8 cellular contexts compared by ENCODE assay signal in the genomic region with DNA sequence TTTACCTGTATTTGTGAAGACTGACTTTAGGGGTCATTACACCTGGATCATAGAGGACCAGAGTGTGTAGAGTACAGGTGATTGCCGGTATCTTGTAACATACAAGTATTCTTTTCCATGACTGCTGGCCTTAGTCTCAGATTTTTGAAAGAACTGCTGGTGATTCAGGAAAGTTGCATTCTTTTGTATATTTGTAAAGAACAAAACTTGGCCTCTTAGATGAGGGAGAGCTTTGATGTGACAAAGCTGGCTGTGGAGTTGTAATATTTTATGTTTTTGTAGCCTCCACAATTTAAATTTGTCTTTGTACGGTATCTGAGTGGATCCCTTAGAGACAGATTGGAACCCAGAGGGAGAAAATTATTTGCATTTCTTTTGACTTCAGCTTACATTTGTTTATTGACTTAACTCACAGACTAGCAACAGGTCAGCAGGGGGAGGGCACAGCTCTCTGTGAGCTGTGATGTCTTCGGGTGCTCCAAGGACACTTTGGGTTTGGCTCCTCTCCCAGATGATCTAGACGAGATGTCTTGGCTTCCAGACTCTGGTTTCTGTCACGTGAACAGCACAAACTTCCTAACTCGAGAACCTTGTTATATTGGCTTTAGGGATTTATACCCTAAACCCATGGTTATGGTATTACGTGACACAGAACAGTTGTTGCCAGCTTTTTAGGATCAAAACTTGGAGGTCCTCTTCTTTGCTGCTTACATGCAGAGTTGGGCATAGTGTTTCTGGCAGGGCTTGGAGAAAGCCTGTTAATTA.
DNase-seq lines count a peak whose midpoint lies in the region; ATAC-seq, FAIRE-seq and TF ChIP-seq lines count a peak whose summit lies in the region.

No MANE protein-coding gene starts in this region.

- no peaks in the 10 kb centered on the region for H4K20me1 ChIP-seq in HCT116 (ENCODE audit: insufficient read depth)

- intact Hi-C loops in HCT116 (cut with micrococcal nuclease), result no loop called here
- intact Hi-C loops in Right ventricle myocardium superior (cut with DNase I), result no loop called here

- H3K4me2 ChIP-seq in HCT116 (ENCODE audit: low read length), result no peak overlapping the region

- FAIRE-seq in H54 (lab: Jason Lieb, UNC), result no peak

- H3K9me2 ChIP-seq in HCT116 (ENCODE audit: insufficient read depth), result no peaks in the 10 kb centered on the region

- no peaks in the 10 kb centered on the region for H3K9me3 ChIP-seq in HCT116 (ENCODE audit: control insufficient read depth in 1 of 2, insufficient read depth in 1 of 2, low read depth in 1 of 2, low read length in 2 of 2)

- no peak overlapping the region for H3K27ac ChIP-seq in HCT116 (ENCODE audit: low read depth, low read length)

- no peak overlapping the region for H3K4me3 ChIP-seq in HCT116 (replicated peaks in 1 of 2; ENCODE audit: low read depth in 1 of 2, low read length in 2 of 2)

- no peak for DNase-seq in HCT116 (ENCODE audit: low read depth, low spot score)
- DNase-seq in Right ventricle myocardium superior, result peak; percentile 79
- peak; percentile 98 for DNase-seq in smooth muscle cell of the brain vasculature (ENCODE audit: low read depth, low spot score)
- DNase-seq in NCI-H345 treated with DMSO at 0.1 percent for 48 hours (lab: John Stamatoyannopoulos, UW; ENCODE audit: unreplicated experiment), result no peak
- DNase-seq in H54 (ENCODE audit: insufficient read length, low spot score), result no peak
- DNase-seq in NCI-H1092 treated with DMSO at 0.1 percent for 48 hours (lab: John Stamatoyannopoulos, UW), result no peak

- no peaks in the 10 kb centered on the region for H3K79me2 ChIP-seq in HCT116 (ENCODE audit: insufficient read depth, low read length)

- H2AFZ ChIP-seq in HCT116 (ENCODE audit: low read depth, low read length, poor library complexity, severe bottlenecking), result no peak overlapping the region

- TF ChIP-seq CTCF in HCT116 (IDR thresholded peaks at IDR 0.05 in 2 of 3, conservative IDR thresholded peaks at IDR 0.05 in 1 of 3; ENCODE audit: borderline replicate concordance in 1 of 3, insufficient read depth in 1 of 3, low read depth in 2 of 3, low read length in 2 of 3), result no peak

- no peak for TF ChIP-seq RAD21 in HCT116 (IDR thresholded peaks at IDR 0.05; ENCODE audit: low read depth)

- TF ChIP-seq POLR2A in HCT116 (IDR thresholded peaks at IDR 0.05; ENCODE audit: borderline replicate concordance, extremely low read depth, insufficient read depth, insufficient read length) (no peak), H54 (IDR thresholded peaks at IDR 0.05; ENCODE audit: low read depth, low read length) (no peak)

- CTCF ChIA-PET in HCT116 (lab: Charles Lee), result no interaction called here

- no peak overlapping the region for H3K9ac ChIP-seq in HCT116 (ENCODE audit: low read length)

- no peaks in the 10 kb centered on the region for H3K27me3 ChIP-seq in HCT116 (ENCODE audit: insufficient read depth, low read length)

- H3K36me3 ChIP-seq in HCT116 (ENCODE audit: control insufficient read depth in 1 of 2, insufficient read depth in 2 of 2, low read length in 2 of 2), result no peaks in the 10 kb centered on the region

- BruUV-seq in HCT116 (replicated peaks; lab: Mats Ljungman, UMichigan), result no TSS peak

- RAD21 ChIA-PET in HCT116 (lab: Charles Lee; ENCODE audit: low non-redundant PET in 1 of 2, low total read pairs in 2 of 2, uncharacterized antibody in 2 of 2, unreplicated experiment in 2 of 2), result no interaction called here

- no peak for ATAC-seq in HCT116
- ATAC-seq in SK-N-SH treated with all-trans-retinoic acid at 6 μM for 48 hours, result peak; percentile 84
- ATAC-seq in Right ventricle myocardium superior (ENCODE audit: poor library complexity), result peak; percentile 93
- ATAC-seq in GM18858 (IDR thresholded peaks at IDR 0.05; ENCODE audit: unreplicated experiment), result no peak

- POLR2A ChIA-PET in HCT116 (lab: Charles Lee), result no interaction called here

- H3K4me1 ChIP-seq in HCT116 (ENCODE audit: control insufficient read depth in 1 of 2, insufficient read depth in 2 of 2, low read length in 2 of 2), result peaks cover 2 to 6% of the 10 kb centered on the region in 2 experiments; a peak in 2 of 4 replicates

TF ChIP-seq in HCT116, 20 proteins besides CTCF, POLR2A, EP300 and RAD21:
- TF ChIP-seq JUND (IDR thresholded peaks at IDR 0.05) (no peak), TCF7L2 (IDR thresholded peaks at IDR 0.05; ENCODE audit: borderline replicate concordance, extremely low read depth, insufficient read depth, insufficient read length) (peak; percentile 55)
TF ChIP-seq in HCT116: peak in this region for 1.

TF ChIP-seq in SK-N-SH treated with all-trans-retinoic acid at 6 μM for 48 hours, 23 proteins besides CTCF, POLR2A, EP300 and RAD21:
- TF ChIP-seq SNAI2 (CRISPR knock-in tag; IDR thresholded peaks at IDR 0.05), result 0 out of 2 replicates have a peak, but pooled peaks have one; percentile 68
- peak; percentile 56; the same call in 1 of the 2 replicates for TF ChIP-seq CSDC2 (CRISPR knock-in tag; IDR thresholded peaks at IDR 0.05)
- TF ChIP-seq ZFP3 (CRISPR knock-in tag; IDR thresholded peaks at IDR 0.05), result 0 out of 2 replicates have a peak, but pooled peaks have one; percentile 24
- TF ChIP-seq ISL1 (CRISPR knock-in tag; IDR thresholded peaks at IDR 0.05), result peak; percentile 42; the same call in 1 of the 2 replicates
- no peak for TF ChIP-seq ESRRG (CRISPR knock-in tag; IDR thresholded peaks at IDR 0.05)
TF ChIP-seq in SK-N-SH treated with all-trans-retinoic acid at 6 μM for 48 hours: peak in this region for 4.

Comparison
In these comparisons a context has a peak if more than half of its experiments do, and no peak if none do; other contexts are left out.
1. ATAC-seq: peak in SK-N-SH treated with all-trans-retinoic acid at 6 μM for 48 hours (single experiment) and Right ventricle myocardium superior (single experiment); none in HCT116 (single experiment) and GM18858 (single experiment).
2. DNase-seq: peak in Right ventricle myocardium superior (single experiment) and smooth muscle cell of the brain vasculature (single experiment); none in HCT116 (single experiment), NCI-H345 treated with DMSO at 0.1 percent for 48 hours (single experiment), H54 (single experiment) and NCI-H1092 treated with DMSO at 0.1 percent for 48 hours (single experiment).